Comparison of ENCODE assay signal across 1 cellular context in the genomic region with DNA sequence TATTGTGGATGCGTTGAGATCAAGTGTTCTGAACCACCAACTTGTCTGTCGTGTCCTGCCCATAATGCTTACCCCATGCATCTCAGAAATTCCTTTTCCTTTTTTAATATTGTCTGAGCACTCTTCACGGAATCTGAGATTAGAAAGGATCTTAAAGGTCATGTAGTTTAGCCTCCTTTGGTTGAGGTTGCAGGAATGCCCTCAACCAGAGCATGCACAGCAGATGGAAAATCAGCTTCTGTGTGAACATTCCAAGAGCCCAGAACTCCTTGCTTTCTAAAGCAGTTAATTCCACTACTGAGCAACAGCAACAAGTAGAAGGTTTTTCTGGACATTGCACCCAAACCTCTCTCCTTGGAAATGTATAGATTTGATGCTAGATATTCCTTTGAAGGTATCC.
TF ChIP-seq lines count a peak whose summit lies in the region.

No MANE protein-coding gene starts in this region.

TF ChIP-seq in HCT116, 20 proteins besides CTCF, POLR2A, EP300 and RAD21:
- no peak for TF ChIP-seq ZFX (IDR thresholded peaks at IDR 0.05)
- TF ChIP-seq CBX3 (IDR thresholded peaks at IDR 0.05; ENCODE audit: low read depth): no peak
- TF ChIP-seq YY1 (IDR thresholded peaks at IDR 0.05; ENCODE audit: extremely low read depth, insufficient replicate concordance, low read depth, low read length): no peak
- TF ChIP-seq ELF1 (IDR thresholded peaks at IDR 0.05; ENCODE audit: borderline replicate concordance, low read depth): no peak
